In the genomic region with DNA sequence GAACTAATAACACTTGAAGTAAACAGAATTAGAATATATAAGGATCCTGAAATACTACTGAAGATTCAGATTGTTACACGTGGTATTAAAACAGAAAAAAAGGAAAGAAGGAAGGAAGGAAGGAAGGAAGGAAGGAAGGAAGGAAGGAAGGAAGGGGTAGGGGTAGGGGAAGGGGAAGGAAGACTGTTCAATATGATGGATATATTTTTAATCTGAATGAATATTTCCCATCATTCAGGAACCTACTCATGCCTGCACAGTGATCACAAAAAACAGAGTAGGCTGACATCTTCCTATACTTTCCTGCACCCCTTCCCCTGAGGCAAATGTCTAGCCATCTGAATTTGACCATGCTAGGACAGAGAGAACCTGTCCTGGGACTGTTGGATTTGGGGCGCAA, we compare ENCODE assay signal across 2 cellular contexts.
TF ChIP-seq lines count a peak whose summit lies in the region.

No MANE protein-coding gene starts in this region.

TF ChIP-seq in HepG2, 621 proteins besides CTCF, POLR2A, EP300 and RAD21:
- no peak for TF ChIP-seq CBX5 (CRISPR knock-in tag; IDR thresholded peaks at IDR 0.05; ENCODE audit: borderline replicate concordance)
- TF ChIP-seq HNRNPK (IDR thresholded peaks at IDR 0.05; ENCODE audit: low read depth, low read length, poor library complexity, severe bottlenecking), result peak; percentile 73

TF ChIP-seq in H1, 55 proteins besides CTCF, POLR2A, EP300 and RAD21:
- TF ChIP-seq CHD2 (IDR thresholded peaks at IDR 0.05; ENCODE audit: low read length) (no peak), SIRT6 (IDR thresholded peaks at IDR 0.05; ENCODE audit: low read length) (no peak), GABPA (IDR thresholded peaks at IDR 0.05; ENCODE audit: borderline replicate concordance, insufficient read depth, low read length) (no peak), BCL11A (IDR thresholded peaks at IDR 0.05; ENCODE audit: low read depth in 2 of 2, low read length in 2 of 2) (no peak), SAP30 (IDR thresholded peaks at IDR 0.05; ENCODE audit: insufficient read depth, insufficient replicate concordance, low read length) (no peak), MAFK (IDR thresholded peaks at IDR 0.05; ENCODE audit: low read depth, low read length) (no peak), JUN (IDR thresholded peaks at IDR 0.05; ENCODE audit: low read depth, low read length) (no peak), CTBP2 (IDR thresholded peaks at IDR 0.05; ENCODE audit: borderline replicate concordance, insufficient read depth, insufficient read length, low read length) (no peak), KDM5A (IDR thresholded peaks at IDR 0.05; ENCODE audit: low read length) (no peak), SIN3A (conservative IDR thresholded peaks at IDR 0.05 in 1 of 2, IDR thresholded peaks at IDR 0.05 in 1 of 2; ENCODE audit: low read depth in 1 of 2, low read length in 2 of 2) (no peak), USF2 (IDR thresholded peaks at IDR 0.05; ENCODE audit: low read length) (no peak), CEBPB (IDR thresholded peaks at IDR 0.05; ENCODE audit: low read depth, low read length) (no peak), RNF2 (IDR thresholded peaks at IDR 0.05; ENCODE audit: borderline replicate concordance, low read depth, low read length, missing control alignments, poor library complexity, severe bottlenecking) (no peak), PHF8 (conservative IDR thresholded peaks at IDR 0.05; ENCODE audit: low read depth, low read length) (no peak), GTF2F1 (IDR thresholded peaks at IDR 0.05; ENCODE audit: borderline replicate concordance, low read depth, low read length) (no peak), SP2 (IDR thresholded peaks at IDR 0.05; ENCODE audit: low read length) (no peak), FOSL1 (IDR thresholded peaks at IDR 0.05; ENCODE audit: insufficient read depth, low read depth, low read length) (no peak)
- TF ChIP-seq, protein P1, sequence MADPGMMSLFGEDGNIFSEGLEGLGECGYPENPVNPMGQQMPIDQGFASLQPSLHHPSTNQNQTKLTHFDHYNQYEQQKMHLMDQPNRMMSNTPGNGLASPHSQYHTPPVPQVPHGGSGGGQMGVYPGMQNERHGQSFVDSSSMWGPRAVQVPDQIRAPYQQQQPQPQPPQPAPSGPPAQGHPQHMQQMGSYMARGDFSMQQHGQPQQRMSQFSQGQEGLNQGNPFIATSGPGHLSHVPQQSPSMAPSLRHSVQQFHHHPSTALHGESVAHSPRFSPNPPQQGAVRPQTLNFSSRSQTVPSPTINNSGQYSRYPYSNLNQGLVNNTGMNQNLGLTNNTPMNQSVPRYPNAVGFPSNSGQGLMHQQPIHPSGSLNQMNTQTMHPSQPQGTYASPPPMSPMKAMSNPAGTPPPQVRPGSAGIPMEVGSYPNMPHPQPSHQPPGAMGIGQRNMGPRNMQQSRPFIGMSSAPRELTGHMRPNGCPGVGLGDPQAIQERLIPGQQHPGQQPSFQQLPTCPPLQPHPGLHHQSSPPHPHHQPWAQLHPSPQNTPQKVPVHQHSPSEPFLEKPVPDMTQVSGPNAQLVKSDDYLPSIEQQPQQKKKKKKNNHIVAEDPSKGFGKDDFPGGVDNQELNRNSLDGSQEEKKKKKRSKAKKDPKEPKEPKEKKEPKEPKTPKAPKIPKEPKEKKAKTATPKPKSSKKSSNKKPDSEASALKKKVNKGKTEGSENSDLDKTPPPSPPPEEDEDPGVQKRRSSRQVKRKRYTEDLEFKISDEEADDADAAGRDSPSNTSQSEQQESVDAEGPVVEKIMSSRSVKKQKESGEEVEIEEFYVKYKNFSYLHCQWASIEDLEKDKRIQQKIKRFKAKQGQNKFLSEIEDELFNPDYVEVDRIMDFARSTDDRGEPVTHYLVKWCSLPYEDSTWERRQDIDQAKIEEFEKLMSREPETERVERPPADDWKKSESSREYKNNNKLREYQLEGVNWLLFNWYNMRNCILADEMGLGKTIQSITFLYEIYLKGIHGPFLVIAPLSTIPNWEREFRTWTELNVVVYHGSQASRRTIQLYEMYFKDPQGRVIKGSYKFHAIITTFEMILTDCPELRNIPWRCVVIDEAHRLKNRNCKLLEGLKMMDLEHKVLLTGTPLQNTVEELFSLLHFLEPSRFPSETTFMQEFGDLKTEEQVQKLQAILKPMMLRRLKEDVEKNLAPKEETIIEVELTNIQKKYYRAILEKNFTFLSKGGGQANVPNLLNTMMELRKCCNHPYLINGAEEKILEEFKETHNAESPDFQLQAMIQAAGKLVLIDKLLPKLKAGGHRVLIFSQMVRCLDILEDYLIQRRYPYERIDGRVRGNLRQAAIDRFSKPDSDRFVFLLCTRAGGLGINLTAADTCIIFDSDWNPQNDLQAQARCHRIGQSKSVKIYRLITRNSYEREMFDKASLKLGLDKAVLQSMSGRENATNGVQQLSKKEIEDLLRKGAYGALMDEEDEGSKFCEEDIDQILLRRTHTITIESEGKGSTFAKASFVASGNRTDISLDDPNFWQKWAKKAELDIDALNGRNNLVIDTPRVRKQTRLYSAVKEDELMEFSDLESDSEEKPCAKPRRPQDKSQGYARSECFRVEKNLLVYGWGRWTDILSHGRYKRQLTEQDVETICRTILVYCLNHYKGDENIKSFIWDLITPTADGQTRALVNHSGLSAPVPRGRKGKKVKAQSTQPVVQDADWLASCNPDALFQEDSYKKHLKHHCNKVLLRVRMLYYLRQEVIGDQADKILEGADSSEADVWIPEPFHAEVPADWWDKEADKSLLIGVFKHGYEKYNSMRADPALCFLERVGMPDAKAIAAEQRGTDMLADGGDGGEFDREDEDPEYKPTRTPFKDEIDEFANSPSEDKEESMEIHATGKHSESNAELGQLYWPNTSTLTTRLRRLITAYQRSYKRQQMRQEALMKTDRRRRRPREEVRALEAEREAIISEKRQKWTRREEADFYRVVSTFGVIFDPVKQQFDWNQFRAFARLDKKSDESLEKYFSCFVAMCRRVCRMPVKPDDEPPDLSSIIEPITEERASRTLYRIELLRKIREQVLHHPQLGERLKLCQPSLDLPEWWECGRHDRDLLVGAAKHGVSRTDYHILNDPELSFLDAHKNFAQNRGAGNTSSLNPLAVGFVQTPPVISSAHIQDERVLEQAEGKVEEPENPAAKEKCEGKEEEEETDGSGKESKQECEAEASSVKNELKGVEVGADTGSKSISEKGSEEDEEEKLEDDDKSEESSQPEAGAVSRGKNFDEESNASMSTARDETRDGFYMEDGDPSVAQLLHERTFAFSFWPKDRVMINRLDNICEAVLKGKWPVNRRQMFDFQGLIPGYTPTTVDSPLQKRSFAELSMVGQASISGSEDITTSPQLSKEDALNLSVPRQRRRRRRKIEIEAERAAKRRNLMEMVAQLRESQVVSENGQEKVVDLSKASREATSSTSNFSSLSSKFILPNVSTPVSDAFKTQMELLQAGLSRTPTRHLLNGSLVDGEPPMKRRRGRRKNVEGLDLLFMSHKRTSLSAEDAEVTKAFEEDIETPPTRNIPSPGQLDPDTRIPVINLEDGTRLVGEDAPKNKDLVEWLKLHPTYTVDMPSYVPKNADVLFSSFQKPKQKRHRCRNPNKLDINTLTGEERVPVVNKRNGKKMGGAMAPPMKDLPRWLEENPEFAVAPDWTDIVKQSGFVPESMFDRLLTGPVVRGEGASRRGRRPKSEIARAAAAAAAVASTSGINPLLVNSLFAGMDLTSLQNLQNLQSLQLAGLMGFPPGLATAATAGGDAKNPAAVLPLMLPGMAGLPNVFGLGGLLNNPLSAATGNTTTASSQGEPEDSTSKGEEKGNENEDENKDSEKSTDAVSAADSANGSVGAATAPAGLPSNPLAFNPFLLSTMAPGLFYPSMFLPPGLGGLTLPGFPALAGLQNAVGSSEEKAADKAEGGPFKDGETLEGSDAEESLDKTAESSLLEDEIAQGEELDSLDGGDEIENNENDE (IDR thresholded peaks at IDR 0.05; ENCODE audit: insufficient replicate concordance, low read length), result no peak
TF ChIP-seq in H1: peak in this region for 0.
